In the genomic region with DNA sequence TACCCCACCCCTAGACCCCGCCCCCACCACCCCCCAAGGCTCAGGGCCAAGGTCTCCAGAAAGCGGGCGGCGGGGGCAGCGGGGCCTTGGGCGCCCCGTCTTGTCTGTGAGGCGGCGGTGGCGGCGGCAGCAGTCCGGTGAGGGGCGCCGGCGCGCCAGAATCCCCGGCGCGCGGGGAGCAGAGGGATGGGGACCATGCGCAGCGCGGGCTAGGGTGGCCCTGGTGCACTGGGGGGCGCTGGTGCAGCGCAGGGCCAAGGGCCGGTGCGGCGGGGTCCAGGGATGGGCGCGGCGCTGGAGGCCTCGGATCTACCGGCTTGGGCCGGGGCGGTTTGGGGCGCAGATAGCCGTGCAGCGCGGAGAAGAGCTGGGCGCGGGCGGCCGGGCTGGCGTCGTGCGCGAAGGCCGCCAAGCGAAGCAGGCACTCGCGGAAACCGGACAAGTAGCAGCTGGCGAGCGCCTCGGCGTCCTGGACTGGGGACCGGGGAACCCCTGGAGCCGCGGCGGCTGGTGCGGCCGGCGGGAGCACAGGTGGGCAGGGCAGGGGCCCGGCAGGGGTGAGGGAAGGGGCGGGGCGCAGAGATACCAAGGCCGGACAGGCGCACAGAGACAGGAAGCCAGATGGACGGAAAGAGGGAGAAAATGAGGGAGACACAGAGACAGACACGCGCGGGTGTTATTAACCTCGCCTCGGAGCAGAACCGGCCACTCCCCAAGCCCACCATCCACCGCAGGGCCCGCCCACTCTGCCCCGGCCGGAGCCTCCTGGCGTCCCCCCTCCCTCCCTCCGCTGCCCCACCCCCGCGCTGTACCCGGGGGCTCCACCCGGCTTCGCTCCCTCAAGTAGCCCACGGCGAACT, we compare ENCODE assay signal across 8 cellular contexts. TPM values are rescaled to one million over a fixed set of nuclear protein-coding genes. Genes with fewer than 3 reads are reported as not detected.
A peak's percentile ranks its signal among the peaks of the same experiment; 100 is the strongest.
DNase-seq lines count a peak whose midpoint lies in the region; ATAC-seq and TF ChIP-seq lines count a peak whose summit lies in the region.

No MANE protein-coding gene starts in this region.

- peaks cover 93 to 98% of the 10 kb centered on the region in 2 experiments for H3K4me1 ChIP-seq in neutrophil (ENCODE audit: control insufficient read depth in 1 of 2, insufficient read depth in 1 of 2, low read depth in 1 of 2, low read length in 1 of 2)

- peak overlapping the region; percentile 40 to 60 for H3K4me3 ChIP-seq in neutrophil (ENCODE audit: low read depth in 1 of 2, low read length in 1 of 2)

- H3K4me3 Mint-ChIP-seq in Calu3 (ENCODE audit: low read depth, unreplicated experiment): peak overlapping the region; percentile 91
- peak overlapping the region; percentile 84 for H3K4me3 Mint-ChIP-seq in activated naive CD4-positive, alpha-beta T cell treated with anti-CD3 and anti-CD28 coated beads for 36 hours

- H3K36me3 ChIP-seq in neutrophil: no peaks in the 10 kb centered on the region

- peaks cover 60% of the 10 kb centered on the region for H3K4me1 Mint-ChIP-seq in Calu3 (ENCODE audit: low read depth, unreplicated experiment)
- H3K4me1 Mint-ChIP-seq in activated naive CD4-positive, alpha-beta T cell treated with anti-CD3 and anti-CD28 coated beads for 36 hours (ENCODE audit: low read depth): peaks cover 64% of the 10 kb centered on the region

- peaks cover 60% of the 10 kb centered on the region for H3K36me3 Mint-ChIP-seq in Calu3 (ENCODE audit: insufficient read depth, unreplicated experiment)
- H3K36me3 Mint-ChIP-seq in activated naive CD4-positive, alpha-beta T cell treated with anti-CD3 and anti-CD28 coated beads for 36 hours (ENCODE audit: low read depth): peaks cover 7% of the 10 kb centered on the region

- TF ChIP-seq CTCF in Calu3 (IDR thresholded peaks at IDR 0.05; ENCODE audit: unreplicated experiment) (peak; percentile 59), neutrophil (IDR thresholded peaks at IDR 0.05) (no peak)

- H3K9me3 ChIP-seq in neutrophil: no peaks in the 10 kb centered on the region

- H3K27ac Mint-ChIP-seq in Calu3 (ENCODE audit: unreplicated experiment): no peak overlapping the region
- H3K27ac Mint-ChIP-seq in activated naive CD4-positive, alpha-beta T cell treated with anti-CD3 and anti-CD28 coated beads for 36 hours: no peak overlapping the region

- CTCF ChIA-PET in Calu3 (lab: Charles Lee): interaction anchor here (0.6 to 0.8 kb wide), 4 partner anchors 19 to 70 kb away, joined by 3 to 4 read pairs (median 3); no protein-coding TSS in a partner anchor
- CTCF ChIA-PET in activated naive CD4-positive, alpha-beta T cell treated with anti-CD3 and anti-CD28 coated beads for 36 hours (lab: Charles Lee): interaction anchor here (0.5 to 3.5 kb wide), 7 partner anchors 10 to 103 kb away, joined by 3 to 29 read pairs (median 4); no protein-coding TSS in a partner anchor

- intact Hi-C loops in Calu3 (cut with micrococcal nuclease; ENCODE audit: unreplicated experiment) (loop anchor here (5.0 kb wide), 1 partner anchor 36 kb away; no protein-coding TSS in a partner anchor), Right ventricle myocardium inferior (cut with DNase I) (no loop called here)
- intact Hi-C loops in activated naive CD4-positive, alpha-beta T cell treated with anti-CD3 and anti-CD28 coated beads for 36 hours (cut with micrococcal nuclease): loop anchor here (1.0 to 5.0 kb wide), 2 partner anchors 179 to 261 kb away; partner anchors contain the start of gene RPL26

- H3K27me3 ChIP-seq in neutrophil: peaks cover 100% of the 10 kb centered on the region

- BruUV-seq in Calu3 (replicated peaks; lab: Mats Ljungman, UMichigan): no TSS peak

- DNase-seq in Calu3 (peak; percentile 86), NCI-H510A treated with DMSO at 0.1 percent for 48 hours (lab: John Stamatoyannopoulos, UW) (peak; percentile 69), Right ventricle myocardium inferior (ENCODE audit: missing footprints) (no peak), NCI-H187 (lab: John Stamatoyannopoulos, UW) (no peak)
- DNase-seq in activated naive CD4-positive, alpha-beta T cell treated with anti-CD3 and anti-CD28 coated beads for 36 hours: peak; percentile 77

- peak; percentile 28 for ATAC-seq in GM21825 (IDR thresholded peaks at IDR 0.05; ENCODE audit: unreplicated experiment)
- peak; percentile 15 for ATAC-seq in Right ventricle myocardium inferior
- no peak for ATAC-seq in HG03159 (IDR thresholded peaks at IDR 0.05; ENCODE audit: unreplicated experiment)

- peaks cover 57% of the 10 kb centered on the region for H3K27me3 Mint-ChIP-seq in Calu3 (ENCODE audit: unreplicated experiment)
- H3K27me3 Mint-ChIP-seq in activated naive CD4-positive, alpha-beta T cell treated with anti-CD3 and anti-CD28 coated beads for 36 hours (ENCODE audit: low read depth): peaks cover 39% of the 10 kb centered on the region

- no peaks in the 10 kb centered on the region for H3K9me3 Mint-ChIP-seq in Calu3 (ENCODE audit: low read depth, unreplicated experiment)
- H3K9me3 Mint-ChIP-seq in activated naive CD4-positive, alpha-beta T cell treated with anti-CD3 and anti-CD28 coated beads for 36 hours: no peaks in the 10 kb centered on the region

- H3K27ac ChIP-seq in neutrophil: no peak overlapping the region

RNA-seq across cellular contexts. Expression of gene HES7, which starts 2.1 kb away (rescaled TPM):
- total RNA-seq in Calu3 (2022): 0.28 and 0.69 TPM in 2 replicates
- 1 to 10 TPM; 2.4 to 2.9 TPM for total RNA-seq in activated naive CD4-positive, alpha-beta T cell treated with anti-CD3 and anti-CD28 coated beads for 36 hours
- total RNA-seq in Right ventricle myocardium inferior: not detected

RNA-seq across cellular contexts. Expression of gene ALOXE3, which starts 3.4 kb away (rescaled TPM):
- total RNA-seq in Calu3 (2022) (0.20 TPM in 1 of 2 replicates, not detected in the other), Right ventricle myocardium inferior (not detected)
- not detected for total RNA-seq in activated naive CD4-positive, alpha-beta T cell treated with anti-CD3 and anti-CD28 coated beads for 36 hours

RNA-seq across cellular contexts. Expression of gene PER1, which starts 30.4 kb away (rescaled TPM):
- total RNA-seq in Calu3 (2022): 16.1 and 17.0 TPM in 2 replicates
- 10 to 100 TPM; 62.2 to 73.3 TPM for total RNA-seq in activated naive CD4-positive, alpha-beta T cell treated with anti-CD3 and anti-CD28 coated beads for 36 hours
- total RNA-seq in Right ventricle myocardium inferior: 124 TPM

RNA-seq across cellular contexts. Expression of gene ALOX12B, which starts 34.2 kb away (rescaled TPM):
- total RNA-seq in Calu3 (2022) (not detected in 2 replicates), Right ventricle myocardium inferior (not detected)
- 1 to 10 TPM; 2.0 to 2.1 TPM for total RNA-seq in activated naive CD4-positive, alpha-beta T cell treated with anti-CD3 and anti-CD28 coated beads for 36 hours

RNA-seq across cellular contexts. Expression of gene VAMP2, which starts 41.0 kb away (rescaled TPM):
- total RNA-seq in Calu3 (2022): 18.1 and 22.1 TPM in 2 replicates
- total RNA-seq in activated naive CD4-positive, alpha-beta T cell treated with anti-CD3 and anti-CD28 coated beads for 36 hours: 10 to 100 TPM; 33.3 to 35.8 TPM
- 56.6 TPM for total RNA-seq in Right ventricle myocardium inferior

Comparison
In these comparisons a context has a peak if more than half of its experiments do, and no peak if none do; other contexts are left out.
1. DNase-seq: peak in Calu3 (single experiment), NCI-H510A treated with DMSO at 0.1 percent for 48 hours (single experiment) and activated naive CD4-positive, alpha-beta T cell treated with anti-CD3 and anti-CD28 coated beads for 36 hours (single experiment); none in Right ventricle myocardium inferior (single experiment) and NCI-H187 (0 of 2).